8 cellular contexts compared by ENCODE assay signal in genomic region chr6:88780714-88781389, GRCh38.
DNase-seq lines count a peak whose midpoint lies in the region; ATAC-seq and TF ChIP-seq lines count a peak whose summit lies in the region.

No MANE protein-coding gene starts in this region.

- no peak overlapping the region for H3K9ac ChIP-seq in liver (ENCODE audit: low read depth in 1 of 2, low read length in 2 of 2)

- TF ChIP-seq CTCF in WTC11 (IDR thresholded peaks at IDR 0.05) (peak; percentile 76), liver (IDR thresholded peaks at IDR 0.05; ENCODE audit: low read depth, low read length, missing input control) (peak; percentile 82)

- H3K36me3 ChIP-seq in liver (ENCODE audit: control insufficient read depth in 4 of 4, insufficient read depth in 3 of 4, low read depth in 1 of 4, low read length in 3 of 4), result no peaks in the 10 kb centered on the region

- H3K9me3 Mint-ChIP-seq in WTC11, result peaks cover 28% of the 10 kb centered on the region

- H3K27me3 ChIP-seq in liver (ENCODE audit: control insufficient read depth in 4 of 4, insufficient read depth in 4 of 4, low read length in 3 of 4), result no peaks in the 10 kb centered on the region

- H3K4me3 Mint-ChIP-seq in WTC11, result no peak overlapping the region

- no peak overlapping the region for H3K27ac ChIP-seq in liver (ENCODE audit: low read depth in 1 of 2, low read length in 2 of 2)

- CTCF ChIA-PET in WTC11 (lab: Charles Lee), result interaction anchor here (0.6 to 1.6 kb wide), 8 partner anchors 9 to 479 kb away, joined by 3 to 6 read pairs (median 5); no protein-coding TSS in a partner anchor

- no peaks in the 10 kb centered on the region for H3K27me3 Mint-ChIP-seq in WTC11 (ENCODE audit: low read depth)

- H3K27ac Mint-ChIP-seq in WTC11, result no peak overlapping the region

- ATAC-seq in HG02798 (IDR thresholded peaks at IDR 0.05; ENCODE audit: poor library complexity, unreplicated experiment) (peak; percentile 61), WTC11 (peak; percentile 90), HG03571 (IDR thresholded peaks at IDR 0.05; ENCODE audit: unreplicated experiment) (no peak)

- no peak overlapping the region for H3K4me3 ChIP-seq in liver (ENCODE audit: low read depth in 1 of 3, low read length in 3 of 3)

- H3K4me1 Mint-ChIP-seq in WTC11, result 0 out of 2 replicates have a peak, but pooled peaks cover 3% of the 10 kb centered on the region

- peak; percentile 94 to 97 for TF ChIP-seq RAD21 in liver (IDR thresholded peaks at IDR 0.05)

- DNase-seq in EL (peak; percentile 74), NCI-H2227 treated with DMSO at 0.1 percent for 48 hours (lab: John Stamatoyannopoulos, UW) (peak; percentile 37), WTC11 (ENCODE audit: low spot score) (peak; percentile 29), cerebellar cortex (ENCODE audit: low spot score) (peak; percentile 91)
- DNase-seq in stimulated activated CD8-positive, alpha-beta memory T cell treated with anti-CD3 and anti-CD28 coated beads, Interleukin-12 subunit alpha, Interleukin-12 subunit beta, amount 100 ng/mL, for 24 hours (ENCODE audit: extremely low read depth), result peak; percentile 3

- peaks cover 0 to 2% (median 0%) of the 10 kb centered on the region in 4 donors for H3K4me1 ChIP-seq in liver (ENCODE audit: control insufficient read depth in 4 of 4, insufficient read depth in 4 of 4, low read length in 3 of 4)

- WGBS in liver, result 36% methylated on average over 5 of the region's 5 CpGs

- POLR2A ChIA-PET in WTC11 (lab: Charles Lee), result interaction anchor here (0.5 kb wide), 1 partner anchor 168 kb away, joined by 5 read pairs; no protein-coding TSS in a partner anchor

- H3K9me3 ChIP-seq in liver (ENCODE audit: control insufficient read depth in 4 of 4, low read length in 3 of 4), result no peaks in the 10 kb centered on the region

- peaks cover 20% of the 10 kb centered on the region for H3K36me3 Mint-ChIP-seq in WTC11

TF ChIP-seq in WTC11, 78 proteins besides CTCF, POLR2A, EP300 and RAD21:
- TF ChIP-seq SMAD3 (CRISPR knock-in tag; IDR thresholded peaks at IDR 0.05; ENCODE audit: borderline replicate concordance) (no peak), ETV6 (CRISPR knock-in tag; IDR thresholded peaks at IDR 0.05) (0 out of 2 replicates have a peak, but pooled peaks have one; percentile 22), ZSCAN18 (CRISPR knock-in tag; IDR thresholded peaks at IDR 0.05) (no peak), ZBTB21 (CRISPR knock-in tag; IDR thresholded peaks at IDR 0.05; ENCODE audit: borderline replicate concordance) (no peak), MXD4 (CRISPR knock-in tag; IDR thresholded peaks at IDR 0.05; ENCODE audit: borderline replicate concordance) (no peak)

TF ChIP-seq in liver, 16 proteins besides CTCF, POLR2A, EP300 and RAD21:
- TF ChIP-seq REST (IDR thresholded peaks at IDR 0.05), result no peak
- no peak for TF ChIP-seq RXRA (IDR thresholded peaks at IDR 0.05)
- no peak for TF ChIP-seq ATF3 (IDR thresholded peaks at IDR 0.05)
- TF ChIP-seq JUND (IDR thresholded peaks at IDR 0.05), result no peak
- TF ChIP-seq TAF1 (conservative IDR thresholded peaks at IDR 0.05), result no peak

Comparison
In these comparisons a context has a peak if more than half of its experiments do, and no peak if none do; other contexts are left out.
1. DNase-seq: peak in every context shown above with its lines; median percentile 91 in cerebellar cortex; 74 in EL; 37 in NCI-H2227 treated with DMSO at 0.1 percent for 48 hours; 29 in WTC11; 3 in stimulated activated CD8-positive, alpha-beta memory T cell treated with anti-CD3 and anti-CD28 coated beads, Interleukin-12 subunit alpha, Interleukin-12 subunit beta, amount 100 ng/mL, for 24 hours.